Comparison of ENCODE assay signal across 9 cellular contexts in genomic region chr2:67649331-67650071, GRCh38.
A peak's percentile ranks its signal among the peaks of the same experiment; 100 is the strongest.
DNase-seq lines count a peak whose midpoint lies in the region; ATAC-seq and TF ChIP-seq lines count a peak whose summit lies in the region.
"Had no signal": no experiment of that assay in that cellular context is flagged by ENCODE, and none has a peak within 500 bp of the region (broad histone marks: within the 10 kb centered on the region; RNA-seq: fewer than 3 reads in every experiment).

No MANE protein-coding gene starts in this region.

- H3K36me3 Mint-ChIP-seq in naive thymus-derived CD4-positive, alpha-beta T cell: peaks cover 0 to 14% (median 0%) of the 10 kb centered on the region in 5 donors

- peaks cover 0 to 5% (median 0%) of the 10 kb centered on the region in 7 donors for H3K4me1 Mint-ChIP-seq in naive thymus-derived CD4-positive, alpha-beta T cell

- CTCF ChIA-PET in naive thymus-derived CD4-positive, alpha-beta T cell (lab: Charles Lee): no interaction called here

- H3K9me3 ChIP-seq in lung (ENCODE audit: control insufficient read depth in 2 of 2, insufficient read depth in 1 of 2, low read length in 1 of 2): peaks cover 0 to 11% of the 10 kb centered on the region in 2 donors
- no peaks in the 10 kb centered on the region for H3K9me3 ChIP-seq in uterus
- H3K9me3 ChIP-seq in naive thymus-derived CD4-positive, alpha-beta T cell (ENCODE audit: control insufficient read depth in 2 of 3, low read length in 3 of 3): peaks cover 0 to 12% (median 0%) of the 10 kb centered on the region in 3 experiments

- no peak overlapping the region for H3K4me3 Mint-ChIP-seq in naive thymus-derived CD4-positive, alpha-beta T cell

- no peaks in the 10 kb centered on the region for H3K4me1 ChIP-seq in lung (ENCODE audit: control insufficient read depth in 2 of 2, insufficient read depth in 2 of 2, low read length in 2 of 2)
- peaks cover 0 to 5% of the 10 kb centered on the region in 2 donors for H3K4me1 ChIP-seq in uterus
- H3K4me1 ChIP-seq in naive thymus-derived CD4-positive, alpha-beta T cell (ENCODE audit: control insufficient read depth in 2 of 2, insufficient read depth in 2 of 2, low read length in 2 of 2): no peaks in the 10 kb centered on the region

- 55 to 70% methylated on average over 8 of the region's 8 CpGs for WGBS in lung, 2 donors

- peak; percentile 51 for DNase-seq in NCI-H748 (lab: John Stamatoyannopoulos, UW; ENCODE audit: unreplicated experiment)
- DNase-seq in NCI-H748 treated with DMSO at 0.1 percent for 48 hours (lab: John Stamatoyannopoulos, UW): no peak
- DNase-seq in choroid plexus epithelial cell (ENCODE audit: low read depth): peak; percentile 58
- peak; percentile 58 for DNase-seq in lung (ENCODE audit: low spot score)
- DNase-seq in uterus: peak; percentile 49 to 77
- DNase-seq in GM19240 (ENCODE audit: insufficient read length, low spot score): no peak
- DNase-seq in naive thymus-derived CD4-positive, alpha-beta T cell: no peak
- DNase-seq: activated effector memory CD4-positive, alpha-beta T cell treated with anti-CD3 and anti-CD28 coated beads, Interleukin-2, amount 50 U/mL, for 16 hours had no signal

- POLR2A ChIA-PET in naive thymus-derived CD4-positive, alpha-beta T cell (lab: Charles Lee): no interaction called here

- peaks cover 0 to 29% (median 9%) of the 10 kb centered on the region in 5 donors for H3K27me3 Mint-ChIP-seq in naive thymus-derived CD4-positive, alpha-beta T cell

- H3K27me3 ChIP-seq in lung (ENCODE audit: control insufficient read depth, insufficient read depth) (no peaks in the 10 kb centered on the region), uterus (no peaks in the 10 kb centered on the region)
- H3K27me3 ChIP-seq in naive thymus-derived CD4-positive, alpha-beta T cell (ENCODE audit: control insufficient read depth in 2 of 2, insufficient read depth in 2 of 2, low read length in 2 of 2): no peaks in the 10 kb centered on the region

- no peak overlapping the region for H3K4me3 ChIP-seq in choroid plexus epithelial cell (ENCODE audit: low read depth, low read length)
- H3K4me3 ChIP-seq in lung: no peak overlapping the region
- no peak overlapping the region for H3K4me3 ChIP-seq in uterus
- no peak overlapping the region for H3K4me3 ChIP-seq in naive thymus-derived CD4-positive, alpha-beta T cell (ENCODE audit: low read length)

- no peaks in the 10 kb centered on the region for H3K36me3 ChIP-seq in lung (ENCODE audit: control insufficient read depth in 2 of 2, insufficient read depth in 2 of 2, low read length in 2 of 2)
- no peaks in the 10 kb centered on the region for H3K36me3 ChIP-seq in uterus
- no peaks in the 10 kb centered on the region for H3K36me3 ChIP-seq in naive thymus-derived CD4-positive, alpha-beta T cell (ENCODE audit: control insufficient read depth in 2 of 3, insufficient read depth in 3 of 3, low read length in 3 of 3)

- ATAC-seq in lung (ENCODE audit: insufficient read depth, low FRiP score) (peak; percentile 21), GM19328 (IDR thresholded peaks at IDR 0.05; ENCODE audit: unreplicated experiment) (no peak)
- ATAC-seq in naive thymus-derived CD4-positive, alpha-beta T cell: no peak

- peak overlapping the region; percentile 54 to 85 for H3K27ac ChIP-seq in lung (ENCODE audit: low read depth in 1 of 2, low read length in 1 of 2)
- peak overlapping the region; percentile 69 to 72 for H3K27ac ChIP-seq in uterus
- H3K27ac ChIP-seq in naive thymus-derived CD4-positive, alpha-beta T cell (ENCODE audit: low read depth, low read length): no peak overlapping the region

- no peak for TF ChIP-seq CTCF in choroid plexus epithelial cell (conservative IDR thresholded peaks at IDR 0.05; ENCODE audit: low read depth, low read length)
- TF ChIP-seq CTCF in lung (IDR thresholded peaks at IDR 0.05; ENCODE audit: control extremely low read depth, extremely low read depth): no peak
- no peak for TF ChIP-seq CTCF in uterus (IDR thresholded peaks at IDR 0.05)

- H3K9me3 Mint-ChIP-seq in naive thymus-derived CD4-positive, alpha-beta T cell: peaks cover 0 to 26% (median 10%) of the 10 kb centered on the region in 11 donors

- no peak for TF ChIP-seq POLR2A in uterus (IDR thresholded peaks at IDR 0.05)

- no peak overlapping the region for H3K27ac Mint-ChIP-seq in naive thymus-derived CD4-positive, alpha-beta T cell

- intact Hi-C loops in uterus (cut with DNase I; ENCODE audit: low total_unique reads): loop anchor here (10.0 kb wide), 1 partner anchor 1215 kb away; the partner anchor contains the start of gene MEIS1
- intact Hi-C loops in naive thymus-derived CD4-positive, alpha-beta T cell (cut with micrococcal nuclease): no loop called here

Comparison
In these comparisons a context has a peak if more than half of its experiments do, and no peak if none do; other contexts are left out.
1. DNase-seq: peak in NCI-H748 (single experiment), choroid plexus epithelial cell (single experiment), lung (single experiment) and uterus (2 of 2); none in NCI-H748 treated with DMSO at 0.1 percent for 48 hours (single experiment), GM19240 (single experiment) and naive thymus-derived CD4-positive, alpha-beta T cell (0 of 9).